In the genomic region with DNA sequence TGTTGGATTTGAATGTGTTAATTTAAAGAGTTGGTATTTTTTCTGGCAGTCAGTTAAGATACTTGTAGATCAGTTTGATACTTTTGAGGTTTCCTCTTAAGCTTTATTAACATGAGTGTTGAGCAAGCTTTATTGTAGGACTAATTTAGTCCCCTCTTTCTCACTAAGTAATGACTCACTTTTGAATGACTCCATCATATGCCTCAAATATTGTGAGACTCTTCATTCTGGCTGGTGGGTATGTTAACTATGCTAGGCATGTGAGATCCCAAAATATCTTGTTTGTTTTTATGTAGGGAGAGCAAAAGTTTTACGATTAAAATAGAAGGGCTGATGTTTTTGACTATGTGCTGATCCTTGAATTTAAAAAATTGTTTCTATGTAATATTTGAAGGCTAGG, we compare ENCODE assay signal across 29 cellular contexts.
"Had no signal": no experiment of that assay in that cellular context is flagged by ENCODE, and none has a peak within 500 bp of the region (broad histone marks: within the 10 kb centered on the region; RNA-seq: fewer than 3 reads in every experiment).

No MANE protein-coding gene starts in this region.

- H3K27ac ChIP-seq: ascending aorta, esophagus muscularis mucosa, foreskin keratinocyte, heart right ventricle, lower lobe of right lung, pancreas, psoas muscle, right atrium auricular region, spleen, suprapubic skin, tibial artery, VCaP had no signal

- H3K36me3 ChIP-seq: ascending aorta, esophagus muscularis mucosa, heart right ventricle, lower lobe of right lung, pancreas, right atrium auricular region, spleen, suprapubic skin, tibial artery had no signal

- H3K9me3 ChIP-seq: ascending aorta had no signal

- FAIRE-seq: colon, pancreas, TTC549 had no signal

- H3K4me3 ChIP-seq: ascending aorta, esophagus muscularis mucosa, heart right ventricle, lower lobe of right lung, mucosa of descending colon, pancreas, psoas muscle, right atrium auricular region, spleen, suprapubic skin, tibial artery had no signal

- ATAC-seq: foreskin keratinocyte, heart right ventricle, left lobe of liver, lower lobe of right lung, mucosa of descending colon, pancreas, psoas muscle had no signal

- DNase-seq: activated CD4-positive, alpha-beta T cell treated with anti-CD3 and anti-CD28 coated beads for 4 hours; activated CD4-positive, alpha-beta T cell treated with anti-CD3 and anti-CD28 coated beads, Interleukin-2, amount 50 U/mL, for 48 hours; activated CD8-positive, alpha-beta memory T cell treated with anti-CD3 and anti-CD28 coated beads, Interleukin-2, amount 50 U/mL, for 4 hours; activated effector memory CD4-positive, alpha-beta T cell treated with anti-CD3 and anti-CD28 coated beads, Interleukin-2, amount 50 U/mL, for 16 hours; activated naive CD4-positive, alpha-beta T cell treated with anti-CD3 and anti-CD28 coated beads, Interleukin-2, amount 10 ng/mL, durations not matched to agents 7 days and 5 days; activated naive CD8-positive, alpha-beta T cell treated with anti-CD3 and anti-CD28 coated beads, Interleukin-2, amount 10 ng/mL, durations not matched to agents 7 days and 5 days; activated T-cell treated with anti-CD3 and anti-CD28 coated beads, Interleukin-2, amount 50 U/mL, for 1 hour; dermis blood vessel endothelial cell; effector CD4-positive, alpha-beta T cell; heart right ventricle; kidney glomerular epithelial cell; lower lobe of right lung; mucosa of descending colon; naive B cell; pancreas; psoas muscle; spleen; stimulated activated naive CD4-positive, alpha-beta T cell; T-helper 9 cell; tibial artery had no signal

- H3K4me1 ChIP-seq: ascending aorta, esophagus muscularis mucosa, foreskin keratinocyte, heart right ventricle, lower lobe of right lung, pancreas, psoas muscle, right atrium auricular region, spleen, suprapubic skin had no signal

- H3K27me3 ChIP-seq: ascending aorta, esophagus muscularis mucosa, foreskin keratinocyte, heart right ventricle, pancreas, right atrium auricular region, spleen, suprapubic skin, tibial artery had no signal
